ENCODE assay signal across 8 cellular contexts in the genomic region with DNA sequence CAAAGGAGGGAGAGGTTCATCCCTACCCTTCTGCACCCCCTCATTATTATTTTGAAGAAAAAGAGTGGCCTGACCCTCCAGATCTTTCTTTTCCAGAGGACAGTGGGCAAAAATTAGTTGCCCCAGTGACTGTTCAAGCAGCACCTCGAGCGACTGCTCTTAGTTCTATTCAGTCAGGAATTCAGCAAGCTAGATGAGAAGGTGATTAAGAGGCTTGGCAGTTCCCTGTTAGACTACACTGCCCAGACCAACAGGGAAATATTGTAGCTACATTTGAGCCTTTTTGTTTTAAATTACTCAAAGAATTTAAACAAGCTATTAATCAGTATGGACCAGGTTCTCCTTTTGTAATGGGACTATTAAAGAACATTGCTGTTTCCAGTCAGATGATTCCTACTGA. TPM values are rescaled to one million over a fixed set of nuclear protein-coding genes. Genes with fewer than 3 reads are reported as not detected.
"Had no signal": no experiment of that assay in that cellular context is flagged by ENCODE, and none has a peak within 500 bp of the region (broad histone marks: within the 10 kb centered on the region; RNA-seq: fewer than 3 reads in every experiment).

No MANE protein-coding gene starts in this region.

RNA-seq across cellular contexts. Expression of a gene that starts 41.5 kb away (rescaled TPM):
- total RNA-seq: ascending aorta, LHCN-M2, M059J, PC-3, SK-MEL-5 had no signal

RNA-seq across cellular contexts. Expression of a gene that starts 51.8 kb away (rescaled TPM):
- total RNA-seq: activated CD8-positive, alpha-beta T cell treated with anti-CD3 and anti-CD28 coated beads, Interleukin-2, amount 10 ng/mL, durations not matched to agents 7 days and 5 days; activated naive CD8-positive, alpha-beta T cell treated with anti-CD3 and anti-CD28 coated beads, Interleukin-2, amount 10 ng/mL, durations not matched to agents 7 days and 5 days; ascending aorta; breast epithelium; LHCN-M2; M059J; PC-3; SK-MEL-5 had no signal
